In the genomic region with DNA sequence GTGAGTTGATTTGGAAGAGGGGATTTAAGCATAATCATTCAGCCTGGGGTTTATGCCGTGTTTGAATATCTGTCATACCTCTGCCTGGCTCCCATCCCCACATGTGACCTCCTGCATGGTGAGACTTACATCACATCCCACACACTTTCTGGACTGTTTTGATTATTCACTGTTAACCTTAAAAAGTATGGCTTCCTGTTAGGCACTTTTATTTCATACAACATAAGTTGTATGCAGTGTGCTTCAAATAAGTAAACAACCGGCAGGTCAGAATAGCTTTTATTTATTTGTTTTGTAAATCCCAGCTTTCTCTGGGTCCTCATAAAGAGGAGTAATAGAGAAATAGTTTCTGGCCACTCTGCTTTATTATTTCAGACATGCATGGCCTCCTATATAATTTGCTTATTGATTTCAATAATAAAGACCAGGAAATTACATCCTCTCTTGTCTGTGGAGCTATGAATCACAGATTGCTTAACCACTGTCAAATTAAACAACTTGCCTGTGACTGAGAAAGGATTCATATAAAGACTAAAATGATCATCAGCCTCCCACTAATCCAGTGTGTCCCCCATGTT, we compare ENCODE assay signal across 1 cellular context.
TF ChIP-seq lines count a peak whose summit lies in the region.

No MANE protein-coding gene starts in this region.

TF ChIP-seq in H1, 55 proteins besides CTCF, POLR2A, EP300 and RAD21 (continued from another document):
- TF ChIP-seq SP2 (IDR thresholded peaks at IDR 0.05; ENCODE audit: low read length), result no peak
- TF ChIP-seq MAFK (IDR thresholded peaks at IDR 0.05; ENCODE audit: low read depth, low read length), result no peak
- no peak for TF ChIP-seq BRCA1 (IDR thresholded peaks at IDR 0.05; ENCODE audit: low read depth, low read length)
- TF ChIP-seq CHD1 (IDR thresholded peaks at IDR 0.05; ENCODE audit: low read depth, low read length), result no peak
- TF ChIP-seq CEBPB (IDR thresholded peaks at IDR 0.05; ENCODE audit: low read depth, low read length), result no peak
- TF ChIP-seq, protein P1, sequence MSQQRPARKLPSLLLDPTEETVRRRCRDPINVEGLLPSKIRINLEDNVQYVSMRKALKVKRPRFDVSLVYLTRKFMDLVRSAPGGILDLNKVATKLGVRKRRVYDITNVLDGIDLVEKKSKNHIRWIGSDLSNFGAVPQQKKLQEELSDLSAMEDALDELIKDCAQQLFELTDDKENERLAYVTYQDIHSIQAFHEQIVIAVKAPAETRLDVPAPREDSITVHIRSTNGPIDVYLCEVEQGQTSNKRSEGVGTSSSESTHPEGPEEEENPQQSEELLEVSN (IDR thresholded peaks at IDR 0.05), result no peak
- no peak for TF ChIP-seq SP4 (IDR thresholded peaks at IDR 0.05; ENCODE audit: low read length)
- TF ChIP-seq, protein P2, sequence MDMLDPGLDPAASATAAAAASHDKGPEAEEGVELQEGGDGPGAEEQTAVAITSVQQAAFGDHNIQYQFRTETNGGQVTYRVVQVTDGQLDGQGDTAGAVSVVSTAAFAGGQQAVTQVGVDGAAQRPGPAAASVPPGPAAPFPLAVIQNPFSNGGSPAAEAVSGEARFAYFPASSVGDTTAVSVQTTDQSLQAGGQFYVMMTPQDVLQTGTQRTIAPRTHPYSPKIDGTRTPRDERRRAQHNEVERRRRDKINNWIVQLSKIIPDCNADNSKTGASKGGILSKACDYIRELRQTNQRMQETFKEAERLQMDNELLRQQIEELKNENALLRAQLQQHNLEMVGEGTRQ (IDR thresholded peaks at IDR 0.05; ENCODE audit: low read length), result no peak
- TF ChIP-seq YY1 (IDR thresholded peaks at IDR 0.05; ENCODE audit: low read depth, low read length), result no peak
- TF ChIP-seq NANOG (IDR thresholded peaks at IDR 0.05; ENCODE audit: insufficient read depth, low read depth, low read length, poor library complexity, severe bottlenecking), result no peak
